In the genomic region with DNA sequence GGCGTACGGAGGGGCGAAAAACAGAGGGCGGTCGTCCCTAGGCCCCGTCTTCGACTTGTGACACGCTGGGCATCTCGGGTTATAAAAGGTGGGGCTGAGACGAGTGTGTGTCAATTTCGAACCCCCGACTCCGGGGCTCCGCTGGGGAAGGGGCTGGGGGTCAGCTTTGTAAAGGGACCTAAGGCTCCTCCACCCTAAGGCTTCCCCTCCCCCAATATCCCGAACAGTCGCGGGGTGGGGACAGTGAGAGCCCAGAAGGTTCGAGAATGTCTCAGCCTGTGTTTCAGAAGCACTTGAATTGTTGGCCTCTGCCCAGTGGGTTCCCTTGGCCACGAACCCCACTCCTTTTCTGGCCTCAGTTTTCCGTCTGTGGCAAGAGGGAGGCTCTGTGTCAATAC, we compare ENCODE assay signal across 7 cellular contexts. TPM values are rescaled to one million over a fixed set of nuclear protein-coding genes. Genes with fewer than 3 reads are reported as not detected.
DNase-seq lines count a peak whose midpoint lies in the region; ATAC-seq, FAIRE-seq and TF ChIP-seq lines count a peak whose summit lies in the region.

No MANE protein-coding gene starts in this region.

- H3K14ac ChIP-seq in H1 (ENCODE audit: insufficient read length): no peak overlapping the region

- peak overlapping the region; percentile 88 for H3K4me2 ChIP-seq in SK-N-SH
- peak overlapping the region; percentile 59 to 92 for H3K4me2 ChIP-seq in H1 (ENCODE audit: insufficient read depth in 1 of 2, low read depth in 2 of 2, low read length in 2 of 2)

- H3K4me3 ChIP-seq in SK-N-SH (ENCODE audit: low read depth in 2 of 2, low read length in 1 of 2): peak overlapping the region; percentile 68 to 87
- peak overlapping the region; percentile 57 to 97 (median 75) for H3K4me3 ChIP-seq in H1 (ENCODE audit: extremely low read depth in 1 of 4, insufficient read depth in 2 of 4, low read depth in 3 of 4, low read length in 4 of 4)
- H3K4me3 ChIP-seq in mucosa of descending colon: peak overlapping the region; percentile 96
- H3K4me3 ChIP-seq in urinary bladder (ENCODE audit: low read depth, low read length): peak overlapping the region; percentile 91

- peaks cover 7% of the 10 kb centered on the region for H3K79me1 ChIP-seq in H1 (ENCODE audit: low read depth, low read length)

- H3F3A ChIP-seq in SK-N-SH (replicated peaks; ENCODE audit: insufficient read depth): no peaks in the 10 kb centered on the region

- peak overlapping the region; percentile 97; the same call in 1 of the 2 replicates for H2BK5ac ChIP-seq in H1 (ENCODE audit: low read depth, low read length)

- peak overlapping the region; percentile 60 for H2BK120ac ChIP-seq in H1 (replicated peaks; ENCODE audit: low read depth, low read length)

- H3K4me1 ChIP-seq in SK-N-SH (ENCODE audit: control insufficient read depth in 1 of 2, insufficient read depth in 2 of 2, low read depth in 1 of 2, low read length in 1 of 2) (peaks cover 8 to 13% of the 10 kb centered on the region in 2 experiments; a peak in 2 of 4 replicates), H1 (replicated peaks in 1 of 4; ENCODE audit: control insufficient read depth in 3 of 4, insufficient read depth in 4 of 4, low read length in 3 of 4) (peaks cover 0 to 9% (median 5%) of the 10 kb centered on the region in 4 experiments; a peak in 5 of 7 replicates), mucosa of descending colon (ENCODE audit: low read depth) (peaks cover 32% of the 10 kb centered on the region), urinary bladder (ENCODE audit: insufficient read depth) (peaks cover 2% of the 10 kb centered on the region)

- no peak overlapping the region for H2AK5ac ChIP-seq in H1 (ENCODE audit: low read depth, low read length)

- 2% methylated on average over 10 of the region's 20 CpGs for WGBS in SK-N-SH (ENCODE audit: low lambda C conversion rate)
- 6% methylated on average over 16 of the region's 20 CpGs; no CpG with 5 or more reads in 1 of the 2 experiments for WGBS in H1 (ENCODE audit: extremely low coverage in 1 of 2, insufficient coverage in 1 of 2, insufficient read length in 1 of 2, insufficient replicate concordance in 2 of 2, low coverage in 1 of 2, low lambda C conversion rate in 2 of 2, missing lambda C conversion rate in 1 of 2), 2 experiments
- under 1% methylated on average over 20 of the region's 20 CpGs for WGBS in urinary bladder

- H2AFZ ChIP-seq in SK-N-SH (ENCODE audit: low read depth): peak overlapping the region; percentile 97
- no peak overlapping the region for H2AFZ ChIP-seq in H1 (ENCODE audit: low read length)

- peak overlapping the region; percentile 91 for H3K9ac ChIP-seq in SK-N-SH
- H3K9ac ChIP-seq in H1 (replicated peaks in 1 of 4; ENCODE audit: extremely low read depth in 1 of 4, low read depth in 3 of 4, low read length in 3 of 4): peak overlapping the region; percentile 75 to 95 (median 93)

- peak overlapping the region; percentile 43 for H3K56ac ChIP-seq in H1 (replicated peaks; ENCODE audit: insufficient read length, low read depth, low read length)

- TF ChIP-seq EP300 in SK-N-SH (IDR thresholded peaks at IDR 0.05; ENCODE audit: borderline replicate concordance in 1 of 2, low read depth in 1 of 2, low read length in 1 of 2) (peak in 1 of 2 experiments; percentile 39; a peak in 1 of 4 replicates), H1 (IDR thresholded peaks at IDR 0.05; ENCODE audit: borderline replicate concordance in 1 of 2, low read depth in 2 of 2, low read length in 2 of 2) (no peak)

- TF ChIP-seq CTCF in SK-N-SH (IDR thresholded peaks at IDR 0.05): no peak
- TF ChIP-seq CTCF in H1 (IDR thresholded peaks at IDR 0.05; ENCODE audit: control extremely low read depth in 1 of 3, insufficient read depth in 1 of 3, low read depth in 1 of 3, low read length in 3 of 3): no peak
- no peak for TF ChIP-seq CTCF in mucosa of descending colon (IDR thresholded peaks at IDR 0.05)

- POLR2A ChIA-PET in SK-N-SH (lab: Yijun Ruan, JAX): no interaction called here
- POLR2A ChIA-PET in H1 (lab: Charles Lee; ENCODE audit: partially characterized antibody): interaction anchor here (1.2 to 5.0 kb wide), 4 partner anchors 10 to 30 kb away, joined by 4 to 34 read pairs (median 16); no protein-coding TSS in a partner anchor

- no peak for TF ChIP-seq RAD21 in SK-N-SH (IDR thresholded peaks at IDR 0.05; ENCODE audit: low read length)
- no peak for TF ChIP-seq RAD21 in H1 (IDR thresholded peaks at IDR 0.05 in 1 of 2, conservative IDR thresholded peaks at IDR 0.05 in 1 of 2; ENCODE audit: low read depth in 2 of 2, low read length in 2 of 2)

- peak overlapping the region; percentile 6 for H4K5ac ChIP-seq in H1 (ENCODE audit: insufficient read length, low read depth, low read length)

- peaks cover 30% of the 10 kb centered on the region for H3K79me2 ChIP-seq in SK-N-SH (ENCODE audit: insufficient read depth)
- H3K79me2 ChIP-seq in H1 (ENCODE audit: control insufficient read depth in 1 of 2, insufficient read depth in 2 of 2, low read length in 2 of 2): peaks cover 13 to 25% of the 10 kb centered on the region in 2 experiments

- TF ChIP-seq POLR2A in H1 (IDR thresholded peaks at IDR 0.05; ENCODE audit: control extremely low read depth in 1 of 2, low read depth in 2 of 2, low read length in 2 of 2): no peak

- H3K23ac ChIP-seq in H1 (ENCODE audit: insufficient read length): no peak overlapping the region

- H3K18ac ChIP-seq in H1 (ENCODE audit: extremely low read depth, low read length): peak overlapping the region; percentile 68

- no peak overlapping the region for H2BK20ac ChIP-seq in H1 (ENCODE audit: low read length)

- H3K9me2 ChIP-seq in SK-N-SH: no peaks in the 10 kb centered on the region

- no peak for FAIRE-seq in H1 (lab: Jason Lieb, UNC)

- no peaks in the 10 kb centered on the region for H3K9me3 ChIP-seq in SK-N-SH
- no peaks in the 10 kb centered on the region for H3K9me3 ChIP-seq in H1 (ENCODE audit: insufficient read depth in 2 of 2, low read depth in 1 of 2, low read length in 1 of 2)
- H3K9me3 ChIP-seq in mucosa of descending colon: no peaks in the 10 kb centered on the region

- CTCF ChIA-PET in SK-N-SH (lab: Yijun Ruan, JAX) (interaction anchor here (1.1 kb wide), 1 partner anchor 12 kb away, joined by 3 read pairs; no protein-coding TSS in a partner anchor), H1 (lab: Charles Lee; ENCODE audit: partially characterized antibody) (interaction anchor here (1.0 kb wide), 1 partner anchor 16 kb away, joined by 3 read pairs; no protein-coding TSS in a partner anchor)

- H3K36me3 ChIP-seq in SK-N-SH (replicated peaks in 1 of 2; ENCODE audit: control insufficient read depth in 1 of 2, insufficient read depth in 2 of 2, low read length in 1 of 2): peaks cover 9 to 12% of the 10 kb centered on the region in 2 experiments
- H3K36me3 ChIP-seq in H1 (ENCODE audit: control insufficient read depth in 2 of 4, insufficient read depth in 4 of 4, low read length in 3 of 4): peaks cover 12 to 27% (median 23%) of the 10 kb centered on the region in 4 experiments
- H3K36me3 ChIP-seq in mucosa of descending colon (ENCODE audit: low read depth): no peaks in the 10 kb centered on the region
- peaks cover under 1% of the 10 kb centered on the region for H3K36me3 ChIP-seq in urinary bladder (ENCODE audit: insufficient read depth)

- no peak overlapping the region for H2BK12ac ChIP-seq in H1 (ENCODE audit: low read depth, low read length)

- H4K8ac ChIP-seq in H1 (ENCODE audit: extremely low read depth, insufficient read depth, low read length): no peak overlapping the region

- peak overlapping the region in 1 of 2 experiments; percentile 90; a peak in 1 of 4 replicates for H3K27ac ChIP-seq in SK-N-SH (ENCODE audit: low read depth in 2 of 2, low read length in 1 of 2)
- H3K27ac ChIP-seq in H1 (ENCODE audit: low read depth, low read length): 0 out of 2 replicates have a peak overlapping the region, but pooled peaks have one; percentile 16
- peak overlapping the region; percentile 100 for H3K27ac ChIP-seq in urinary bladder (ENCODE audit: low read depth)

- H2BK15ac ChIP-seq in H1 (ENCODE audit: low read length): no peak overlapping the region

- peaks cover 4% of the 10 kb centered on the region; the same call in 1 of the 2 replicates for H4K20me1 ChIP-seq in SK-N-SH (ENCODE audit: insufficient read depth)
- H4K20me1 ChIP-seq in H1 (replicated peaks in 1 of 2; ENCODE audit: control insufficient read depth in 1 of 2, insufficient read depth in 2 of 2, low read length in 2 of 2): peaks cover 8 to 20% of the 10 kb centered on the region in 2 experiments

- H3K27me3 ChIP-seq in SK-N-SH (ENCODE audit: insufficient read depth) (no peaks in the 10 kb centered on the region), H1 (replicated peaks in 1 of 4; ENCODE audit: control insufficient read depth in 3 of 4, extremely low read depth in 1 of 4, insufficient read depth in 3 of 4, low read length in 3 of 4) (no peaks in the 10 kb centered on the region)

- intact Hi-C loops in mucosa of descending colon (cut with DNase I, micrococcal nuclease): no loop called here

- DNase-seq in SK-N-SH: peak; percentile 48
- DNase-seq in H1 (ENCODE audit: low read depth in 1 of 2, low spot score in 2 of 2): no peak
- DNase-seq in mucosa of descending colon: peak in 2 of 3 donors; percentile 66 to 72

- peak; percentile 6 for ATAC-seq in GM19397 (IDR thresholded peaks at IDR 0.05; ENCODE audit: unreplicated experiment)
- peak; percentile 5 for ATAC-seq in mucosa of descending colon
- ATAC-seq in HG03378 (IDR thresholded peaks at IDR 0.05; ENCODE audit: unreplicated experiment): no peak
- no peak for ATAC-seq in HG03439 (IDR thresholded peaks at IDR 0.05; ENCODE audit: unreplicated experiment)

- H4K91ac ChIP-seq in H1 (replicated peaks; ENCODE audit: insufficient read length, low read length): peak overlapping the region; percentile 82

- peaks cover 8% of the 10 kb centered on the region for H3K23me2 ChIP-seq in H1 (ENCODE audit: low read depth, low read length)

- peak overlapping the region; percentile 44 for H3K4ac ChIP-seq in H1 (replicated peaks; ENCODE audit: insufficient read length, low read depth, low read length)

RNA-seq across cellular contexts. Expression of gene SELENOW, which starts 0.5 kb away (rescaled TPM):
- polyA plus RNA-seq in SK-N-SH (2012; rRNA removed): 316 and 335 TPM in 2 replicates
- polyA plus RNA-seq in SK-N-SH (2012; cell fraction: cytosol; rRNA removed): 276 and 313 TPM in 2 replicates
- 108 and 116 TPM in 2 replicates for polyA plus RNA-seq in SK-N-SH (2012; cell fraction: nucleus; rRNA removed)
- 361 and 371 TPM in 2 replicates for total RNA-seq in H1 (2021; fragmentation: NEBNext Ultra II Directional; extraction: Animal tissue kit (Norgen Biotek cat#: 25700))
- 588 and 709 TPM in 2 replicates for polyA plus RNA-seq in H1 (2011; rRNA removed)
- 652 TPM for polyA plus RNA-seq in H1 (2011; cell fraction: cytosol; rRNA removed)
- 471 TPM for polyA plus RNA-seq in H1 (2011; cell fraction: nucleus; rRNA removed)
- 211 to 357 TPM (median 346 TPM) in 4 replicates for polyA plus RNA-seq in H1 (2012, experiment 1 of 2)
- polyA plus RNA-seq in H1 (2012, experiment 2 of 2): 655 TPM
- polyA plus RNA-seq in H1 (2013, experiment 1 of 2): 479 TPM
- 488 TPM for polyA plus RNA-seq in H1 (2013, experiment 2 of 2)
- polyA minus RNA-seq in H1 (2011; rRNA and poly(A)+ RNA removed): 94.3 and 112 TPM in 2 replicates
- polyA minus RNA-seq in H1 (2011; cell fraction: cytosol; rRNA and poly(A)+ RNA removed): 88.6 TPM
- 76.1 TPM for polyA minus RNA-seq in H1 (2011; cell fraction: nucleus; rRNA and poly(A)+ RNA removed)
- 100 to 1,000 TPM; 228 to 527 (median 281) TPM for total RNA-seq in mucosa of descending colon
- 186 TPM for total RNA-seq in urinary bladder
- 566 TPM for polyA plus RNA-seq in urinary bladder

RNA-seq across cellular contexts. Expression of gene TPRX1, which starts 25.4 kb away (rescaled TPM):
- not detected in 2 replicates for polyA plus RNA-seq in SK-N-SH (2012; rRNA removed)
- polyA plus RNA-seq in SK-N-SH (2012; cell fraction: cytosol; rRNA removed): 0.01 TPM in 1 of 2 replicates, not detected in the other
- polyA plus RNA-seq in SK-N-SH (2012; cell fraction: nucleus; rRNA removed): not detected in 2 replicates
- not detected in 2 replicates for total RNA-seq in H1 (2021; fragmentation: NEBNext Ultra II Directional; extraction: Animal tissue kit (Norgen Biotek cat#: 25700))
- 0.03 and 0.05 TPM in 2 replicates for polyA plus RNA-seq in H1 (2011; rRNA removed)
- polyA plus RNA-seq in H1 (2011; cell fraction: cytosol; rRNA removed): not detected
- polyA plus RNA-seq in H1 (2011; cell fraction: nucleus; rRNA removed): not detected
- polyA plus RNA-seq in H1 (2012, experiment 1 of 2): not detected in 4 replicates
- polyA plus RNA-seq in H1 (2012, experiment 2 of 2): not detected
- polyA plus RNA-seq in H1 (2013, experiment 1 of 2): 0.04 TPM
- polyA plus RNA-seq in H1 (2013, experiment 2 of 2): 0.04 TPM
- not detected in 2 replicates for polyA minus RNA-seq in H1 (2011; rRNA and poly(A)+ RNA removed)
- polyA minus RNA-seq in H1 (2011; cell fraction: cytosol; rRNA and poly(A)+ RNA removed): not detected
- not detected for polyA minus RNA-seq in H1 (2011; cell fraction: nucleus; rRNA and poly(A)+ RNA removed)
- total RNA-seq in mucosa of descending colon: not detected
- total RNA-seq in urinary bladder: not detected
- not detected for polyA plus RNA-seq in urinary bladder

RNA-seq across cellular contexts. Expression of gene NOP53, which starts 33.6 kb away (rescaled TPM):
- 198 and 275 TPM in 2 replicates for polyA plus RNA-seq in SK-N-SH (2012; rRNA removed)
- polyA plus RNA-seq in SK-N-SH (2012; cell fraction: cytosol; rRNA removed): 210 and 240 TPM in 2 replicates
- 139 and 241 TPM in 2 replicates for polyA plus RNA-seq in SK-N-SH (2012; cell fraction: nucleus; rRNA removed)
- total RNA-seq in H1 (2021; fragmentation: NEBNext Ultra II Directional; extraction: Animal tissue kit (Norgen Biotek cat#: 25700)): 245 and 262 TPM in 2 replicates
- polyA plus RNA-seq in H1 (2011; rRNA removed): 107 and 220 TPM in 2 replicates
- 290 TPM for polyA plus RNA-seq in H1 (2011; cell fraction: cytosol; rRNA removed)
- polyA plus RNA-seq in H1 (2011; cell fraction: nucleus; rRNA removed): 223 TPM
- polyA plus RNA-seq in H1 (2012, experiment 1 of 2): 377 to 540 TPM (median 444 TPM) in 4 replicates
- polyA plus RNA-seq in H1 (2012, experiment 2 of 2): 373 TPM
- polyA plus RNA-seq in H1 (2013, experiment 1 of 2): 261 TPM
- polyA plus RNA-seq in H1 (2013, experiment 2 of 2): 273 TPM
- polyA minus RNA-seq in H1 (2011; rRNA and poly(A)+ RNA removed): 54.9 and 63.7 TPM in 2 replicates
- polyA minus RNA-seq in H1 (2011; cell fraction: cytosol; rRNA and poly(A)+ RNA removed): 173 TPM
- 99.3 TPM for polyA minus RNA-seq in H1 (2011; cell fraction: nucleus; rRNA and poly(A)+ RNA removed)
- total RNA-seq in mucosa of descending colon: 100 to 1,000 TPM; 237 to 391 (median 284) TPM
- total RNA-seq in urinary bladder: 51.2 TPM
- 690 TPM for polyA plus RNA-seq in urinary bladder

RNA-seq across cellular contexts. Expression of gene CRX, which starts 42.8 kb away (rescaled TPM):
- polyA plus RNA-seq in SK-N-SH (2012; rRNA removed): not detected in 2 replicates
- polyA plus RNA-seq in SK-N-SH (2012; cell fraction: cytosol; rRNA removed): not detected in 2 replicates
- polyA plus RNA-seq in SK-N-SH (2012; cell fraction: nucleus; rRNA removed): not detected in 2 replicates
- total RNA-seq in H1 (2021; fragmentation: NEBNext Ultra II Directional; extraction: Animal tissue kit (Norgen Biotek cat#: 25700)): not detected in 2 replicates
- 0.06 and 0.08 TPM in 2 replicates for polyA plus RNA-seq in H1 (2011; rRNA removed)
- polyA plus RNA-seq in H1 (2011; cell fraction: cytosol; rRNA removed): 0.04 TPM
- polyA plus RNA-seq in H1 (2011; cell fraction: nucleus; rRNA removed): 0.03 TPM
- 0.08 to 0.24 TPM (median 0.23 TPM) in 3 of 4 replicates, not detected in the other for polyA plus RNA-seq in H1 (2012, experiment 1 of 2)
- 0.08 TPM for polyA plus RNA-seq in H1 (2012, experiment 2 of 2)
- polyA plus RNA-seq in H1 (2013, experiment 1 of 2): 0.02 TPM
- polyA plus RNA-seq in H1 (2013, experiment 2 of 2): not detected
- polyA minus RNA-seq in H1 (2011; rRNA and poly(A)+ RNA removed): 0.06 and 0.07 TPM in 2 replicates
- not detected for polyA minus RNA-seq in H1 (2011; cell fraction: cytosol; rRNA and poly(A)+ RNA removed)
- not detected for polyA minus RNA-seq in H1 (2011; cell fraction: nucleus; rRNA and poly(A)+ RNA removed)
- total RNA-seq in mucosa of descending colon: not detected
- total RNA-seq in urinary bladder: not detected
- polyA plus RNA-seq in urinary bladder: not detected

Comparison
In these comparisons a context has a peak if more than half of its experiments do, and no peak if none do; other contexts are left out.
1. ATAC-seq: peak in GM19397 (single experiment) and mucosa of descending colon (single experiment); none in HG03378 (single experiment) and HG03439 (single experiment).
2. DNase-seq: peak in SK-N-SH (single experiment) and mucosa of descending colon (2 of 3); none in H1 (0 of 2).
3. Peak in every context shown above with its lines, with median percentiles within 50 percentile points of each other: H3K4me3 ChIP-seq.